Comparison of ENCODE assay signal across 11 cellular contexts in the genomic region with DNA sequence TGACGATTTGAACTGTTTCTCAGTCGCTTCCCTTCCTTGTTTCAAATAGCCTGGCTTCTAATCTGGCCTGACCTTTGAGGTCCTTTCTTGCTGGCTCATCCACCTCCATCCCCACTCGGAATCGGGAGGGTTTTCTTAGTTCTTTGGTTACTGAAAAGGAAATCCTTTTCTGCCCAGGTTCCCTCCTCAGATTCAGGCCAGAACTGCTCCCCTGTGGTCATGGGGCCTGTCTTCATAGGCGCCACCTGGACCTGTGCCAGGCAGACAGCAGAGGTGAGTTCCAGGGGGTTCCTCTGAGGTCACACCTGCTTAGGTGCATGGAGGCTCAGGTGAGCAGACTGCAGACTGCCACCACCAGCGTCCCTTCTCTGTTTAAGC.
DNase-seq lines count a peak whose midpoint lies in the region; ATAC-seq and TF ChIP-seq lines count a peak whose summit lies in the region.
"Had no signal": no experiment of that assay in that cellular context is flagged by ENCODE, and none has a peak within 500 bp of the region (broad histone marks: within the 10 kb centered on the region; RNA-seq: fewer than 3 reads in every experiment).

No MANE protein-coding gene starts in this region.

- intact Hi-C loops in CD8-positive, alpha-beta T cell (cut with DNase I, micrococcal nuclease) = loop anchor here (1.0 to 5.0 kb wide), 4 partner anchors 144 to 260 kb away; no protein-coding TSS in a partner anchor

- no peak for TF ChIP-seq CTCF in CD8-positive, alpha-beta T cell (IDR thresholded peaks at IDR 0.05)
- TF ChIP-seq CTCF in foreskin keratinocyte (conservative IDR thresholded peaks at IDR 0.05) = no peak

- peaks cover 3% of the 10 kb centered on the region for H3K4me1 ChIP-seq in CD8-positive, alpha-beta T cell (ENCODE audit: insufficient read depth, low read length)
- H3K4me1 ChIP-seq in foreskin keratinocyte = no peaks in the 10 kb centered on the region

- no peaks in the 10 kb centered on the region for H3K9me3 ChIP-seq in CD8-positive, alpha-beta T cell (ENCODE audit: low read length)

- no peak for ATAC-seq in CD8-positive, alpha-beta T cell
- ATAC-seq in GM19328 (IDR thresholded peaks at IDR 0.05; ENCODE audit: unreplicated experiment) (peak; percentile 34), HG03442 (IDR thresholded peaks at IDR 0.05; ENCODE audit: unreplicated experiment) (peak; percentile 35), foreskin keratinocyte (no peak)

- H3K36me3 Mint-ChIP-seq in CD8-positive, alpha-beta T cell = no peaks in the 10 kb centered on the region
- H3K36me3 Mint-ChIP-seq in activated naive CD8-positive, alpha-beta T cell treated with anti-CD3 and anti-CD28 coated beads for 36 hours = peaks cover 18% of the 10 kb centered on the region

- POLR2A ChIA-PET in CD8-positive, alpha-beta T cell (lab: Charles Lee) = no interaction called here

- CTCF ChIA-PET in CD8-positive, alpha-beta T cell (lab: Charles Lee) = interaction anchor here (0.6 to 1.7 kb wide), 6 partner anchors 53 to 1773 kb away, joined by 3 to 11 read pairs (median 4); no protein-coding TSS in a partner anchor

- peak overlapping the region; percentile 30 for H3K27ac Mint-ChIP-seq in CD8-positive, alpha-beta T cell
- peak overlapping the region; percentile 85 for H3K27ac Mint-ChIP-seq in activated naive CD8-positive, alpha-beta T cell treated with anti-CD3 and anti-CD28 coated beads for 36 hours

- no peak overlapping the region for H3K4me3 Mint-ChIP-seq in CD8-positive, alpha-beta T cell
- H3K4me3 Mint-ChIP-seq in activated naive CD8-positive, alpha-beta T cell treated with anti-CD3 and anti-CD28 coated beads for 36 hours = no peak overlapping the region
- H3K4me3 Mint-ChIP-seq: immature natural killer cell had no signal

- no peaks in the 10 kb centered on the region for H3K27me3 Mint-ChIP-seq in CD8-positive, alpha-beta T cell (ENCODE audit: low read depth)
- no peaks in the 10 kb centered on the region for H3K27me3 Mint-ChIP-seq in activated naive CD8-positive, alpha-beta T cell treated with anti-CD3 and anti-CD28 coated beads for 36 hours

- H3K4me3 ChIP-seq in CD8-positive, alpha-beta T cell (ENCODE audit: low read depth, low read length) = no peak overlapping the region

- peaks cover 24% of the 10 kb centered on the region for H3K4me1 Mint-ChIP-seq in CD8-positive, alpha-beta T cell (ENCODE audit: low read depth)
- peaks cover 45% of the 10 kb centered on the region for H3K4me1 Mint-ChIP-seq in activated naive CD8-positive, alpha-beta T cell treated with anti-CD3 and anti-CD28 coated beads for 36 hours

- no peaks in the 10 kb centered on the region for H3K36me3 ChIP-seq in CD8-positive, alpha-beta T cell (ENCODE audit: insufficient read depth, low read length)

- no peak for DNase-seq in CD8-positive, alpha-beta T cell
- no peak for DNase-seq in activated naive CD8-positive, alpha-beta T cell treated with anti-CD3 and anti-CD28 coated beads for 36 hours
- DNase-seq in GM19238 (ENCODE audit: insufficient read length, low spot score) (no peak), foreskin melanocyte (no peak), foreskin keratinocyte (no peak), NCI-H2227 (lab: John Stamatoyannopoulos, UW; ENCODE audit: unreplicated experiment) (no peak)
- DNase-seq: stimulated activated naive CD4-positive, alpha-beta T cell treated with Interleukin-2 at 50 U/mL for 16 hours had no signal

- no peak overlapping the region for H3K27ac ChIP-seq in CD8-positive, alpha-beta T cell (ENCODE audit: low read depth, low read length)
- H3K27ac ChIP-seq in foreskin keratinocyte = no peak overlapping the region
- H3K27ac ChIP-seq: KMS-11 had no signal

- H3K9me3 Mint-ChIP-seq in CD8-positive, alpha-beta T cell = no peaks in the 10 kb centered on the region
- H3K9me3 Mint-ChIP-seq in activated naive CD8-positive, alpha-beta T cell treated with anti-CD3 and anti-CD28 coated beads for 36 hours = peaks cover 6% of the 10 kb centered on the region

- H3K27me3 ChIP-seq in CD8-positive, alpha-beta T cell (ENCODE audit: insufficient read depth, low read length) = no peaks in the 10 kb centered on the region
- H3K27me3 ChIP-seq in foreskin keratinocyte = peaks cover 12% of the 10 kb centered on the region

Comparison
In these comparisons a context has a peak if more than half of its experiments do, and no peak if none do; other contexts are left out.
1. ATAC-seq: peak in GM19328 (single experiment) and HG03442 (single experiment); none in CD8-positive, alpha-beta T cell (single experiment) and foreskin keratinocyte (single experiment).